17 cellular contexts compared by ENCODE assay signal in the genomic region with DNA sequence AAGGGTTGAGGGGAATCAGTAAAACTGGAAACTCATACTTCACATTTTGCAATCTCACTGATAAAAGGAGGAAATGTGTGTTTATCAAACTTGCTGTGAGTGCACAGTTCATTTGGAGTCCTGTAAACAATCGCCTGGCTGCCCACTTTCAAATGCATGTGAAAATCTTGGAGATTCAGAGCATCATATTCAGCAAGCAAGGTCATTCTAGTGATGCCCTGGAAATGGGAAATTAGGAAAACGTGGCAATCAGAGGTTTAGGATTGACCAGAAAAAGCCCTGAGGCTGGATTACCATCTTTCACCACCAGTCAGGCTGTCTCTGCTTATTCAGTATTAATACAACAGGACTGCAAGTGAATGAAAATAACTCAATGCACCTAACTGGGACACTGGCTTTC. TPM values are rescaled to one million over a fixed set of nuclear protein-coding genes. Genes with fewer than 3 reads are reported as not detected.
DNase-seq lines count a peak whose midpoint lies in the region; ATAC-seq, FAIRE-seq and TF ChIP-seq lines count a peak whose summit lies in the region.
"Had no signal": no experiment of that assay in that cellular context is flagged by ENCODE, and none has a peak within 500 bp of the region (broad histone marks: within the 10 kb centered on the region; RNA-seq: fewer than 3 reads in every experiment).

No MANE protein-coding gene starts in this region.

- no peak overlapping the region for H4K91ac ChIP-seq in IMR-90 (ENCODE audit: insufficient read depth, low read depth, low read length)

- BruUV-seq in IMR-90 (replicated peaks; lab: Mats Ljungman, UMichigan): no TSS peak
- BruUV-seq in K562 (replicated peaks; lab: Mats Ljungman, UMichigan): no TSS peak

- no peaks in the 10 kb centered on the region for H3K9me3 ChIP-seq in IMR-90 (ENCODE audit: control insufficient read depth, insufficient read depth, low read length)
- H3K9me3 ChIP-seq in K562 (replicated peaks; ENCODE audit: control insufficient read depth, insufficient read depth, low read depth, low read length): no peaks in the 10 kb centered on the region
- H3K9me3 ChIP-seq in neural progenitor cell (ENCODE audit: low read depth): no peaks in the 10 kb centered on the region
- H3K9me3 ChIP-seq in ascending aorta: no peaks in the 10 kb centered on the region
- H3K9me3 ChIP-seq: neutrophil, upper lobe of right lung had no signal

- FAIRE-seq in K562 (lab: Jason Lieb, UNC): no peak
- FAIRE-seq: GM18507 had no signal

- intact Hi-C loops in IMR-90 (cut with micrococcal nuclease): loop anchor here (10.0 kb wide), 6 partner anchors 383 to 1583 kb away; a partner anchor contains a TSS
- intact Hi-C loops in K562 (cut with micrococcal nuclease): no loop called here
- intact Hi-C loops in ascending aorta (cut with DNase I): no loop called here

- no peaks in the 10 kb centered on the region for H3F3A ChIP-seq in neural progenitor cell (ENCODE audit: low read depth)

- H3K4me1 Mint-ChIP-seq in immature natural killer cell: no peaks in the 10 kb centered on the region
- H3K4me1 Mint-ChIP-seq in neural progenitor cell: no peaks in the 10 kb centered on the region
- H3K4me1 Mint-ChIP-seq: activated T-helper 17 cell treated with anti-CD3 and anti-CD28 coated beads, Interleukin-2, amount 50 U/mL, for 72 hours had no signal

- DNase-seq in AG08395 (ENCODE audit: low spot score): peak; percentile 2
- DNase-seq in IMR-90: peak; percentile 55
- DNase-seq in K562 (ENCODE audit: extremely low read depth in 1 of 4, low spot score in 3 of 4): no peak
- DNase-seq in iris pigment epithelial cell (ENCODE audit: low read depth): peak; percentile 55
- no peak for DNase-seq in immature natural killer cell
- no peak for DNase-seq in neural progenitor cell (ENCODE audit: low spot score)
- no peak for DNase-seq in ascending aorta (ENCODE audit: low spot score in 2 of 2)
- DNase-seq in GF-D8 (lab: John Stamatoyannopoulos, UW): no peak
- DNase-seq: activated CD8-positive, alpha-beta T cell treated with anti-CD3 and anti-CD28 coated beads, Interleukin-2, amount 10 ng/mL, durations not matched to agents 7 days and 5 days; GM23248; NCI-H1092; SIG-M5; stimulated activated naive B cell treated with anti-CD40 and anti-IgM and Interleukin-4, amounts not matched to agents 10 μg/mL and 1 μg/mL and 100 μg/mL, for 72 hours; upper lobe of right lung had no signal

- H3K36me3 Mint-ChIP-seq in immature natural killer cell: peaks cover 0 to 4% (median 0%) of the 10 kb centered on the region in 3 donors
- peaks cover 2% of the 10 kb centered on the region for H3K36me3 Mint-ChIP-seq in neural progenitor cell

- no peak overlapping the region for H4K8ac ChIP-seq in IMR-90 (ENCODE audit: low read depth in 2 of 2, low read length in 2 of 2)

- H3K9ac ChIP-seq in IMR-90 (ENCODE audit: low read depth, low read length) (no peak overlapping the region), K562 (ENCODE audit: insufficient read depth in 1 of 2, low read depth in 2 of 2, low read length in 2 of 2) (no peak overlapping the region), neural progenitor cell (no peak overlapping the region)
- H3K9ac ChIP-seq: GM23248 had no signal

- 25% methylated on average over 1 of the region's 2 CpGs; no CpG with 5 or more reads in 1 of the 2 experiments for WGBS in IMR-90 (ENCODE audit: extremely low coverage in 2 of 2, insufficient read length in 1 of 2), 2 experiments
- WGBS in K562 (ENCODE audit: insufficient coverage, low coverage, missing lambda C conversion rate): 9% methylated on average over 2 of the region's 2 CpGs

- H3K79me1 ChIP-seq in IMR-90 (ENCODE audit: low read depth in 1 of 2, low read length in 2 of 2): no peaks in the 10 kb centered on the region

- H4K20me1 ChIP-seq in IMR-90 (ENCODE audit: insufficient read depth, low read length): no peaks in the 10 kb centered on the region
- no peaks in the 10 kb centered on the region for H4K20me1 ChIP-seq in K562 (replicated peaks; ENCODE audit: control insufficient read depth, insufficient read depth, low read length)
- H4K20me1 ChIP-seq in neural progenitor cell (ENCODE audit: low read depth): no peaks in the 10 kb centered on the region

- H3K4me2 ChIP-seq in IMR-90 (ENCODE audit: low read depth, low read length): peak overlapping the region; percentile 36
- H3K4me2 ChIP-seq in K562 (ENCODE audit: insufficient read depth, low read length): no peak overlapping the region
- no peak overlapping the region for H3K4me2 ChIP-seq in neural progenitor cell

- H3K4ac ChIP-seq in IMR-90 (ENCODE audit: low read depth, low read length): no peak overlapping the region

- no peak for TF ChIP-seq CTCF in IMR-90 (conservative IDR thresholded peaks at IDR 0.05; ENCODE audit: low read depth, low read length)
- no peak for TF ChIP-seq CTCF in K562 (IDR thresholded peaks at IDR 0.05 in 2 of 3, conservative IDR thresholded peaks at IDR 0.05 in 1 of 3; ENCODE audit: insufficient read depth in 2 of 3, low read depth in 1 of 3, low read length in 3 of 3)
- no peak for TF ChIP-seq CTCF in neural progenitor cell (IDR thresholded peaks at IDR 0.05)
- no peak for TF ChIP-seq CTCF in ascending aorta (IDR thresholded peaks at IDR 0.05)

- ATAC-seq in IMR-90 (ENCODE audit: low read depth): peak; percentile 73
- ATAC-seq in K562: peak; percentile 23; the same call in 1 of the 3 replicates
- ATAC-seq: activated CD8-positive, alpha-beta T cell treated with anti-CD3 and anti-CD28 coated beads, Interleukin-2, amount 10 ng/mL, durations not matched to agents 7 days and 5 days; activated T-helper 17 cell treated with anti-CD3 and anti-CD28 coated beads, Interleukin-2, amount 50 U/mL, for 72 hours; stimulated activated naive B cell treated with anti-CD40 and anti-IgM and Interleukin-4, amounts not matched to agents 10 μg/mL and 1 μg/mL and 100 μg/mL, for 72 hours; upper lobe of right lung had no signal

- in situ Hi-C loops in IMR-90 (cut with MboI; ENCODE audit: low sequenced_read_pairs) (no loop called here), K562 (cut with MboI) (loop anchor here (10.0 kb wide), 1 partner anchor 913 kb away; no protein-coding TSS in a partner anchor)

- no peak for TF ChIP-seq EP300 in K562 (IDR thresholded peaks at IDR 0.05; ENCODE audit: low read length)

- H2AK9ac ChIP-seq in IMR-90 (replicated peaks; ENCODE audit: low read depth, low read length, poor library complexity): no peak overlapping the region

- H2BK20ac ChIP-seq in IMR-90 (ENCODE audit: low read depth, low read length): 0 out of 2 replicates have a peak overlapping the region, but pooled peaks have one; percentile 2

- H3K27ac ChIP-seq in IMR-90 (ENCODE audit: insufficient read depth, low read length): no peak overlapping the region
- no peak overlapping the region for H3K27ac ChIP-seq in K562 (ENCODE audit: extremely low read depth, low read depth, low read length)
- H3K27ac ChIP-seq in neural progenitor cell: no peak overlapping the region
- H3K27ac ChIP-seq in ascending aorta: no peak overlapping the region
- H3K27ac ChIP-seq: GM23248, neutrophil, upper lobe of right lung had no signal

- dilution Hi-C loops in IMR-90 (cut with HindIII; ENCODE audit: low sequenced_read_pairs, unreplicated experiment): no loop called here

- no peak; the same call in none of the 2 replicates for TF ChIP-seq RAD21 in IMR-90 (IDR thresholded peaks at IDR 0.05; ENCODE audit: low read length)
- no peak for TF ChIP-seq RAD21 in K562 (CRISPR knock-in tag; conservative IDR thresholded peaks at IDR 0.05 in 1 of 2, IDR thresholded peaks at IDR 0.05 in 1 of 2)

- no peak overlapping the region for H4K5ac ChIP-seq in IMR-90 (ENCODE audit: low read depth, low read length)

- H2BK15ac ChIP-seq in IMR-90 (ENCODE audit: low read depth, low read length): no peak overlapping the region

- no peak overlapping the region for H3K14ac ChIP-seq in IMR-90 (replicated peaks; ENCODE audit: low read depth, low read length)

- H3K27me3 Mint-ChIP-seq in immature natural killer cell (ENCODE audit: low read depth in 3 of 3): no peaks in the 10 kb centered on the region
- H3K27me3 Mint-ChIP-seq in neural progenitor cell (ENCODE audit: insufficient read depth, low read depth): no peaks in the 10 kb centered on the region
- H3K27me3 Mint-ChIP-seq: activated T-helper 17 cell treated with anti-CD3 and anti-CD28 coated beads, Interleukin-2, amount 50 U/mL, for 72 hours; stimulated activated naive B cell treated with anti-CD40 and anti-IgM and Interleukin-4, amounts not matched to agents 10 μg/mL and 1 μg/mL and 100 μg/mL, for 72 hours had no signal

- no peak overlapping the region for H2AK5ac ChIP-seq in IMR-90 (ENCODE audit: low read depth, low read length)

- H2AFZ ChIP-seq in IMR-90 (replicated peaks; ENCODE audit: low read length, poor library complexity): no peak overlapping the region
- H2AFZ ChIP-seq in K562 (ENCODE audit: low read depth, low read length): 0 out of 2 replicates have a peak overlapping the region, but pooled peaks have one; percentile 11
- H2AFZ ChIP-seq in neural progenitor cell (replicated peaks): no peak overlapping the region
- H2AFZ ChIP-seq: GM23248 had no signal

- no peaks in the 10 kb centered on the region for H3K9me1 ChIP-seq in IMR-90 (ENCODE audit: insufficient read depth, low read length)
- H3K9me1 ChIP-seq in K562 (ENCODE audit: control insufficient read depth, insufficient read depth, low read length): no peaks in the 10 kb centered on the region

- TF ChIP-seq POLR2A in IMR-90 (IDR thresholded peaks at IDR 0.05; ENCODE audit: low read depth, low read length) (no peak), K562 (conservative IDR thresholded peaks at IDR 0.05) (no peak)

- H3K4me3 ChIP-seq in IMR-90 (ENCODE audit: insufficient read depth, low read depth, low read length) (no peak overlapping the region), K562 (no peak overlapping the region), neural progenitor cell (no peak overlapping the region), ascending aorta (no peak overlapping the region)
- H3K4me3 ChIP-seq: GM23248, upper lobe of right lung had no signal

- no peaks in the 10 kb centered on the region for H3K27me3 ChIP-seq in IMR-90 (ENCODE audit: control insufficient read depth, insufficient read depth, low read length)
- no peaks in the 10 kb centered on the region for H3K27me3 ChIP-seq in K562 (ENCODE audit: control insufficient read depth in 2 of 2, insufficient read depth in 2 of 2, low read length in 2 of 2)
- H3K27me3 ChIP-seq in neural progenitor cell: no peaks in the 10 kb centered on the region
- H3K27me3 ChIP-seq in ascending aorta: no peaks in the 10 kb centered on the region
- H3K27me3 ChIP-seq: neutrophil, upper lobe of right lung had no signal

- H3K36me3 ChIP-seq in IMR-90 (ENCODE audit: control insufficient read depth, insufficient read depth, low read length) (no peaks in the 10 kb centered on the region), K562 (ENCODE audit: control insufficient read depth, insufficient read depth, low read length) (no peaks in the 10 kb centered on the region), neural progenitor cell (no peaks in the 10 kb centered on the region), ascending aorta (no peaks in the 10 kb centered on the region)
- H3K36me3 ChIP-seq: neutrophil, upper lobe of right lung had no signal

- CTCF ChIA-PET in IMR-90 (lab: Yijun Ruan, JAX) (no interaction called here), K562 (lab: Yijun Ruan, JAX; ENCODE audit: low intra/inter-chr PET ratio) (no interaction called here)

- POLR2A ChIA-PET in IMR-90 (lab: Charles Lee; ENCODE audit: unreplicated experiment): no interaction called here
- POLR2A ChIA-PET in K562 (lab: Yijun Ruan, JAX): no interaction called here

- no peak overlapping the region for H2BK5ac ChIP-seq in IMR-90 (ENCODE audit: low read depth, low read length, poor library complexity, severe bottlenecking)

- H3K4me3 Mint-ChIP-seq in immature natural killer cell (no peak overlapping the region), neural progenitor cell (no peak overlapping the region)
- H3K4me3 Mint-ChIP-seq: activated CD8-positive, alpha-beta T cell treated with anti-CD3 and anti-CD28 coated beads, Interleukin-2, amount 10 ng/mL, durations not matched to agents 7 days and 5 days; activated T-helper 17 cell treated with anti-CD3 and anti-CD28 coated beads, Interleukin-2, amount 50 U/mL, for 72 hours; stimulated activated naive B cell treated with anti-CD40 and anti-IgM and Interleukin-4, amounts not matched to agents 10 μg/mL and 1 μg/mL and 100 μg/mL, for 72 hours had no signal

- no peak overlapping the region for H3K56ac ChIP-seq in IMR-90 (ENCODE audit: extremely low read depth, insufficient read depth, low read length)

- H3K4me1 ChIP-seq in IMR-90 (ENCODE audit: control insufficient read depth, insufficient read depth, low read length): peaks cover 6% of the 10 kb centered on the region; the same call in 1 of the 2 replicates
- H3K4me1 ChIP-seq in K562 (replicated peaks in 1 of 2; ENCODE audit: control insufficient read depth in 2 of 2, insufficient read depth in 2 of 2, low read length in 2 of 2): no peaks in the 10 kb centered on the region
- peaks cover 11% of the 10 kb centered on the region for H3K4me1 ChIP-seq in neural progenitor cell
- H3K4me1 ChIP-seq in ascending aorta: no peaks in the 10 kb centered on the region

- H3K79me2 ChIP-seq in K562 (ENCODE audit: control insufficient read depth, insufficient read depth, low read length) (no peaks in the 10 kb centered on the region), neural progenitor cell (ENCODE audit: low read depth) (no peaks in the 10 kb centered on the region)

- no peak overlapping the region for H3K18ac ChIP-seq in IMR-90 (ENCODE audit: low read depth, low read length)

- H2BK120ac ChIP-seq in IMR-90 (ENCODE audit: low read depth, low read length): peak overlapping the region; percentile 15; the same call in 1 of the 2 replicates

- H3K27ac Mint-ChIP-seq in immature natural killer cell (no peak overlapping the region), neural progenitor cell (no peak overlapping the region)
- H3K27ac Mint-ChIP-seq: activated CD8-positive, alpha-beta T cell treated with anti-CD3 and anti-CD28 coated beads, Interleukin-2, amount 10 ng/mL, durations not matched to agents 7 days and 5 days; activated T-helper 17 cell treated with anti-CD3 and anti-CD28 coated beads, Interleukin-2, amount 50 U/mL, for 72 hours; stimulated activated naive B cell treated with anti-CD40 and anti-IgM and Interleukin-4, amounts not matched to agents 10 μg/mL and 1 μg/mL and 100 μg/mL, for 72 hours had no signal

- H3K9me3 Mint-ChIP-seq in immature natural killer cell (no peaks in the 10 kb centered on the region), neural progenitor cell (no peaks in the 10 kb centered on the region)
- H3K9me3 Mint-ChIP-seq: activated T-helper 17 cell treated with anti-CD3 and anti-CD28 coated beads, Interleukin-2, amount 50 U/mL, for 72 hours; stimulated activated naive B cell treated with anti-CD40 and anti-IgM and Interleukin-4, amounts not matched to agents 10 μg/mL and 1 μg/mL and 100 μg/mL, for 72 hours had no signal

- H3K23ac ChIP-seq in IMR-90 (ENCODE audit: low read depth, low read length): 0 out of 2 replicates have a peak overlapping the region, but pooled peaks have one; percentile 1

RNA-seq across cellular contexts. Expression of a gene that starts 23.9 kb away (rescaled TPM):
- 8.1 and 21.4 TPM in 2 replicates for total RNA-seq in IMR-90 (2012; rRNA removed)
- 6.1 and 9.8 TPM in 2 replicates for polyA plus RNA-seq in IMR-90 (2012; rRNA removed)
- 2.3 and 2.6 TPM in 2 replicates for polyA plus RNA-seq in IMR-90 (2012; cell fraction: cytosol; rRNA removed)
- polyA plus RNA-seq in IMR-90 (2012; cell fraction: nucleus; rRNA removed; ENCODE audit: low replicate concordance): 3.0 and 5.6 TPM in 2 replicates
- 23.9 and 56.9 TPM in 2 replicates for total RNA-seq in K562 (2011; cell fraction: chromatin; rRNA removed; ENCODE audit: low replicate concordance)
- 12.2 and 18.3 TPM in 2 replicates for total RNA-seq in K562 (2011; cell fraction: nucleolus; rRNA removed)
- total RNA-seq in K562 (2011; cell fraction: nucleoplasm; rRNA removed): 17.7 and 26.4 TPM in 2 replicates
- 7.6 and 15.3 TPM in 2 replicates for total RNA-seq in K562 (2014; rRNA removed)
- total RNA-seq in K562 (2014; rRNA removed; fragmentation: Illumina TruSeq; extraction: Trizol): 26.0 and 31.8 TPM in 2 replicates
- 14.0 and 17.4 TPM in 2 replicates for total RNA-seq in K562 (2015; rRNA removed; fragmentation: Illumina TruSeq; extraction: Trizol)
- 17.6 and 18.8 TPM in 2 replicates for total RNA-seq in K562 (2021)
- polyA plus RNA-seq in K562 (2011; rRNA removed): 22.3 and 30.9 TPM in 2 replicates
- polyA plus RNA-seq in K562 (2011; cell fraction: cytosol; rRNA removed): 11.0 and 13.7 TPM in 2 replicates
- 29.4 and 30.3 TPM in 2 replicates for polyA plus RNA-seq in K562 (2011; cell fraction: nucleus; rRNA removed)
- polyA plus RNA-seq in K562 (2012): 14.4 and 18.2 TPM in 2 replicates
- 10.1 and 10.6 TPM in 2 replicates for polyA plus RNA-seq in K562 (2014; fragmentation: Illumina TruSeq; extraction: Trizol)
- 10 to 100 TPM; 58.7 to 69.1 TPM for polyA plus RNA-seq in K562 (2014; fragmentation: Nextera tagmentation; extraction: Ambion mirVana)
- polyA plus RNA-seq in K562 (2014; rRNA removed): 12.7 and 14.4 TPM in 2 replicates
- polyA minus RNA-seq in K562 (2011; rRNA and poly(A)+ RNA removed): 54.7 and 54.8 TPM in 2 replicates
- 5.3 and 12.6 TPM in 2 replicates for polyA minus RNA-seq in K562 (2011; cell fraction: cytosol; rRNA and poly(A)+ RNA removed)
- 53.6 and 70.6 TPM in 2 replicates for polyA minus RNA-seq in K562 (2011; cell fraction: nucleus; rRNA and poly(A)+ RNA removed)
- 10 to 100 TPM; 12.4 to 14.5 (median 14.3) TPM for polyA plus RNA-seq in immature natural killer cell
- total RNA-seq in neural progenitor cell (ENCODE audit: low replicate concordance): 27.2 and 41.1 TPM in 2 replicates
- total RNA-seq in ascending aorta: 9.0 TPM

Comparison
In these comparisons a context has a peak if more than half of its experiments do, and no peak if none do; other contexts are left out.
1. DNase-seq: peak in AG08395 (single experiment), IMR-90 (single experiment) and iris pigment epithelial cell (single experiment); none in K562 (0 of 4), immature natural killer cell (0 of 3), neural progenitor cell (single experiment), ascending aorta (0 of 2) and GF-D8 (single experiment).